29 cellular contexts compared by ENCODE assay signal in the genomic region with DNA sequence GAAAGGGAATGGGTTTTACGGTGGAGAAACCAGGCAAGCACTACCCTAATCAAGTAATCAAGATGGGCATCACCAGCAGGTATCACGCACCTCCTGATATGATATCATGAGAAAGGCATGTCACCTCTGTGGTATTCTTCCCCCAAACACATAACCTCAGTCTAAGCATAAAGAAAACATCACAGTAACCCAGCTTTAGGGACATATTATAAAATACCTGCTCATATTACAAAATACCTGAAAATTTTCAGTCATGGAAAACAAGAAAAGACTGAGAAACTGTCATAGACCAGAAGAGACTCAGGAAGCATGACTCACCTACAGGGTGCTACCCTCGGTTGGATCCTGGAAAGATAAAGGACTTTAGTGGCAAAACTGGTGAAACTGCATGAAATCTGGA. TPM values are rescaled to one million over a fixed set of nuclear protein-coding genes. Genes with fewer than 3 reads are reported as not detected.
DNase-seq lines count a peak whose midpoint lies in the region; ATAC-seq, FAIRE-seq and TF ChIP-seq lines count a peak whose summit lies in the region.
"Had no signal": no experiment of that assay in that cellular context is flagged by ENCODE, and none has a peak within 500 bp of the region (broad histone marks: within the 10 kb centered on the region; RNA-seq: fewer than 3 reads in every experiment).

No MANE protein-coding gene starts in this region.

- no peak overlapping the region for H3K27ac Mint-ChIP-seq in activated CD4-positive, alpha-beta memory T cell treated with anti-CD3 and anti-CD28 coated beads for 36 hours
- H3K27ac Mint-ChIP-seq: activated naive CD8-positive, alpha-beta T cell treated with anti-CD3 and anti-CD28 coated beads, Interleukin-2, amount 50 U/mL, for 24 hours; CD4-positive, CD25-positive, alpha-beta regulatory T cell; endodermal cell; progenitor cell of endocrine pancreas had no signal

- TF ChIP-seq EP300 in K562 (IDR thresholded peaks at IDR 0.05; ENCODE audit: low read length): peak; percentile 41; the same call in 1 of the 2 replicates

- H3K4me3 ChIP-seq in PC-3 (ENCODE audit: low read length) (no peak overlapping the region), K562 (no peak overlapping the region), left lung (no peak overlapping the region)
- H3K4me3 ChIP-seq: coronary artery, hepatocyte, SJCRH30, uterus had no signal

- H3F3A ChIP-seq in PC-3 (ENCODE audit: low read length, unreplicated experiment): no peaks in the 10 kb centered on the region

- H3K36me3 ChIP-seq in PC-3 (ENCODE audit: low read depth, low read length): no peaks in the 10 kb centered on the region
- no peaks in the 10 kb centered on the region for H3K36me3 ChIP-seq in K562 (ENCODE audit: control insufficient read depth, insufficient read depth, low read length)
- no peaks in the 10 kb centered on the region for H3K36me3 ChIP-seq in left lung
- H3K36me3 ChIP-seq: SJCRH30, uterus had no signal

- CTCF ChIA-PET in PC-3 (lab: Charles Lee): no interaction called here
- CTCF ChIA-PET in K562 (lab: Yijun Ruan, JAX; ENCODE audit: low intra/inter-chr PET ratio): no interaction called here
- CTCF ChIA-PET in activated CD4-positive, alpha-beta memory T cell treated with anti-CD3 and anti-CD28 coated beads for 36 hours (lab: Charles Lee): interaction anchor here (0.6 to 0.9 kb wide), 2 partner anchors 156 to 174 kb away, joined by 3 to 4 read pairs; no protein-coding TSS in a partner anchor

- H3K9ac ChIP-seq in PC-3 (ENCODE audit: low read length): no peak overlapping the region
- H3K9ac ChIP-seq in K562 (ENCODE audit: insufficient read depth in 1 of 2, low read depth in 2 of 2, low read length in 2 of 2): 0 out of 4 replicates have a peak overlapping the region, but pooled peaks of 1 of the 2 experiments have one; percentile 7

- H3K79me2 ChIP-seq in PC-3 (ENCODE audit: low read length) (no peaks in the 10 kb centered on the region), K562 (ENCODE audit: control insufficient read depth, insufficient read depth, low read length) (no peaks in the 10 kb centered on the region)
- H3K79me2 ChIP-seq: hepatocyte had no signal

- no peak for TF ChIP-seq RAD21 in K562 (CRISPR knock-in tag; conservative IDR thresholded peaks at IDR 0.05 in 1 of 2, IDR thresholded peaks at IDR 0.05 in 1 of 2)

- TF ChIP-seq POLR2A in K562 (conservative IDR thresholded peaks at IDR 0.05): no peak

- peak; percentile 37 for FAIRE-seq in K562 (lab: Jason Lieb, UNC)
- FAIRE-seq: GM12891 had no signal

- H3K4me2 ChIP-seq in PC-3 (ENCODE audit: low read length) (peak overlapping the region; percentile 23; the same call in 1 of the 2 replicates), K562 (ENCODE audit: insufficient read depth, low read length) (peak overlapping the region; percentile 58)
- H3K4me2 ChIP-seq: hepatocyte had no signal

- peaks cover 10% of the 10 kb centered on the region for H3K4me1 ChIP-seq in PC-3 (ENCODE audit: insufficient read depth, low read length)
- peaks cover 0 to 6% of the 10 kb centered on the region in 2 experiments; a peak in 3 of 5 replicates for H3K4me1 ChIP-seq in K562 (replicated peaks in 1 of 2; ENCODE audit: control insufficient read depth in 2 of 2, insufficient read depth in 2 of 2, low read length in 2 of 2)
- no peaks in the 10 kb centered on the region for H3K4me1 ChIP-seq in left lung
- H3K4me1 ChIP-seq: SJCRH30, uterus had no signal

- H3K4me3 Mint-ChIP-seq in activated CD4-positive, alpha-beta memory T cell treated with anti-CD3 and anti-CD28 coated beads for 36 hours: no peak overlapping the region
- H3K4me3 Mint-ChIP-seq: activated naive CD8-positive, alpha-beta T cell treated with anti-CD3 and anti-CD28 coated beads, Interleukin-2, amount 50 U/mL, for 24 hours; CD4-positive, CD25-positive, alpha-beta regulatory T cell; endodermal cell; neural crest cell had no signal

- DNase-seq in Daoy (ENCODE audit: low read depth) (peak; percentile 22), PC-3 (peak; percentile 75), K562 (ENCODE audit: extremely low read depth in 1 of 4, low spot score in 3 of 4) (peak in 2 of 4 experiments; percentile 37 to 38), kidney tubule cell (ENCODE audit: low spot score) (peak; percentile 27), left lung (no peak), LoVo (ENCODE audit: low spot score) (no peak), activated gamma-delta T cell treated with Interleukin-2 at 50 U/mL for 16 hours (no peak)
- DNase-seq in activated CD4-positive, alpha-beta memory T cell treated with anti-CD3 and anti-CD28 coated beads for 36 hours: no peak
- DNase-seq: activated CD4-positive, alpha-beta T cell treated with anti-CD3 and anti-CD28 coated beads, Interleukin-2, amount 50 U/mL, for 1 hour; activated CD8-positive, alpha-beta memory T cell treated with anti-CD3 and anti-CD28 coated beads, Interleukin-2, amount 50 U/mL, for 4 hours; activated effector memory CD4-positive, alpha-beta T cell treated with Interleukin-2 at 50 U/mL for 16 hours; activated naive CD8-positive, alpha-beta T cell treated with anti-CD3 and anti-CD28 coated beads, Interleukin-2, amount 50 U/mL, for 24 hours; CD4-positive, CD25-positive, alpha-beta regulatory T cell; endodermal cell; NCI-H1048; NCI-H2029; NCI-H226; NCI-H774; SJCRH30; substantia nigra; uterus had no signal

- no peaks in the 10 kb centered on the region for H3K9me3 ChIP-seq in PC-3 (ENCODE audit: low read length)
- no peaks in the 10 kb centered on the region; the same call in 1 of the 2 replicates for H3K9me3 ChIP-seq in K562 (replicated peaks; ENCODE audit: control insufficient read depth, insufficient read depth, low read depth, low read length)
- H3K9me3 ChIP-seq in left lung: no peaks in the 10 kb centered on the region
- H3K9me3 ChIP-seq: SJCRH30, uterus had no signal

- no peaks in the 10 kb centered on the region for H3K9me1 ChIP-seq in K562 (ENCODE audit: control insufficient read depth, insufficient read depth, low read length)

- WGBS in K562 (ENCODE audit: insufficient coverage, low coverage, missing lambda C conversion rate): 18% methylated on average over 3 of the region's 3 CpGs

- POLR2A ChIA-PET in PC-3 (lab: Charles Lee; ENCODE audit: unreplicated experiment): no interaction called here
- POLR2A ChIA-PET in K562 (lab: Yijun Ruan, JAX): interaction anchor here (0.6 kb wide), 1 partner anchor 9 kb away, joined by 3 read pairs; no protein-coding TSS in a partner anchor
- POLR2A ChIA-PET in activated CD4-positive, alpha-beta memory T cell treated with anti-CD3 and anti-CD28 coated beads for 36 hours (lab: Charles Lee): no interaction called here

- no peaks in the 10 kb centered on the region for H4K20me1 ChIP-seq in PC-3 (ENCODE audit: low read length)
- H4K20me1 ChIP-seq in K562 (replicated peaks; ENCODE audit: control insufficient read depth, insufficient read depth, low read length): no peaks in the 10 kb centered on the region

- H3K27me3 ChIP-seq in PC-3 (ENCODE audit: low read length) (no peaks in the 10 kb centered on the region), K562 (ENCODE audit: control insufficient read depth in 2 of 2, insufficient read depth in 2 of 2, low read length in 2 of 2) (no peaks in the 10 kb centered on the region), left lung (peaks cover 0 to 9% of the 10 kb centered on the region in 2 donors)
- H3K27me3 ChIP-seq: hepatocyte, SJCRH30, uterus had no signal

- no peaks in the 10 kb centered on the region for H3K36me3 Mint-ChIP-seq in activated CD4-positive, alpha-beta memory T cell treated with anti-CD3 and anti-CD28 coated beads for 36 hours
- H3K36me3 Mint-ChIP-seq: CD4-positive, CD25-positive, alpha-beta regulatory T cell had no signal

- TF ChIP-seq CTCF in PC-3 (conservative IDR thresholded peaks at IDR 0.05; ENCODE audit: low read depth, low read length) (no peak), K562 (IDR thresholded peaks at IDR 0.05 in 2 of 3, conservative IDR thresholded peaks at IDR 0.05 in 1 of 3; ENCODE audit: insufficient read depth in 2 of 3, low read depth in 1 of 3, low read length in 3 of 3) (no peak), left lung (IDR thresholded peaks at IDR 0.05) (no peak)

- BruUV-seq in PC-3 (replicated peaks; lab: Mats Ljungman, UMichigan): no TSS peak
- BruUV-seq in K562 (replicated peaks; lab: Mats Ljungman, UMichigan): no TSS peak

- H3K9me3 Mint-ChIP-seq in activated CD4-positive, alpha-beta memory T cell treated with anti-CD3 and anti-CD28 coated beads for 36 hours: no peaks in the 10 kb centered on the region
- H3K9me3 Mint-ChIP-seq: activated naive CD8-positive, alpha-beta T cell treated with anti-CD3 and anti-CD28 coated beads, Interleukin-2, amount 50 U/mL, for 24 hours; neural crest cell had no signal

- ATAC-seq in PC-3: peak; percentile 79
- ATAC-seq in K562: peak; percentile 72
- ATAC-seq in left lung: no peak
- ATAC-seq: activated naive CD8-positive, alpha-beta T cell treated with anti-CD3 and anti-CD28 coated beads, Interleukin-2, amount 50 U/mL, for 24 hours had no signal

- in situ Hi-C loops in K562 (cut with MboI): no loop called here

- intact Hi-C loops in PC-3 (cut with micrococcal nuclease): no loop called here
- intact Hi-C loops in K562 (cut with micrococcal nuclease): no loop called here
- intact Hi-C loops in left lung (cut with DNase I): no loop called here
- intact Hi-C loops in activated CD4-positive, alpha-beta memory T cell treated with anti-CD3 and anti-CD28 coated beads for 36 hours (cut with micrococcal nuclease): no loop called here

- H2AFZ ChIP-seq in PC-3 (ENCODE audit: low read length) (no peak overlapping the region), K562 (ENCODE audit: low read depth, low read length) (peak overlapping the region; percentile 57)
- H2AFZ ChIP-seq: hepatocyte had no signal

- H3K9me2 ChIP-seq in PC-3 (replicated peaks; ENCODE audit: low read length): no peaks in the 10 kb centered on the region

- no peaks in the 10 kb centered on the region for H3K4me1 Mint-ChIP-seq in activated CD4-positive, alpha-beta memory T cell treated with anti-CD3 and anti-CD28 coated beads for 36 hours (ENCODE audit: low read depth)
- H3K4me1 Mint-ChIP-seq: neural crest cell had no signal

- H3K27ac ChIP-seq in PC-3 (ENCODE audit: low read length) (no peak overlapping the region), K562 (ENCODE audit: extremely low read depth, low read depth, low read length) (peak overlapping the region; percentile 22; the same call in 1 of the 3 replicates), left lung (no peak overlapping the region)
- H3K27ac ChIP-seq: coronary artery, hepatocyte, SJCRH30, uterus had no signal

- H3K27me3 Mint-ChIP-seq in activated CD4-positive, alpha-beta memory T cell treated with anti-CD3 and anti-CD28 coated beads for 36 hours: no peaks in the 10 kb centered on the region
- H3K27me3 Mint-ChIP-seq: progenitor cell of endocrine pancreas had no signal

RNA-seq across cellular contexts. Expression of a gene that starts 30.5 kb away (rescaled TPM):
- total RNA-seq in Daoy (2014; rRNA removed; shearing (Covaris generic)): 0.29 and 0.30 TPM in 2 replicates
- total RNA-seq in PC-3 (2014; rRNA removed): not detected in 2 replicates
- 0.79 and 1.9 TPM in 2 replicates for total RNA-seq in K562 (2011; cell fraction: chromatin; rRNA removed; ENCODE audit: low replicate concordance)
- 1.1 and 1.3 TPM in 2 replicates for total RNA-seq in K562 (2011; cell fraction: nucleolus; rRNA removed)
- total RNA-seq in K562 (2011; cell fraction: nucleoplasm; rRNA removed): 0.66 and 1.1 TPM in 2 replicates
- 0.08 TPM in 1 of 2 replicates, not detected in the other for total RNA-seq in K562 (2014; rRNA removed)
- 0.51 and 0.69 TPM in 2 replicates for total RNA-seq in K562 (2014; rRNA removed; fragmentation: Illumina TruSeq; extraction: Trizol)
- total RNA-seq in K562 (2015; rRNA removed; fragmentation: Illumina TruSeq; extraction: Trizol): 0.36 and 0.53 TPM in 2 replicates
- 0.25 and 0.55 TPM in 2 replicates for total RNA-seq in K562 (2021)
- polyA plus RNA-seq in K562 (2011; rRNA removed): 0.31 and 0.79 TPM in 2 replicates
- 0.03 and 0.13 TPM in 2 replicates for polyA plus RNA-seq in K562 (2011; cell fraction: cytosol; rRNA removed)
- 1.3 and 4.5 TPM in 2 replicates for polyA plus RNA-seq in K562 (2011; cell fraction: nucleus; rRNA removed)
- polyA plus RNA-seq in K562 (2012): 0.56 and 0.79 TPM in 2 replicates
- 0.45 and 0.68 TPM in 2 replicates for polyA plus RNA-seq in K562 (2014; fragmentation: Illumina TruSeq; extraction: Trizol)
- under 1 TPM; 0.28 to 0.32 TPM for polyA plus RNA-seq in K562 (2014; fragmentation: Nextera tagmentation; extraction: Ambion mirVana)
- polyA plus RNA-seq in K562 (2014; rRNA removed): 0.57 and 1.4 TPM in 2 replicates
- 1.5 TPM in 1 of 2 replicates, not detected in the other for polyA minus RNA-seq in K562 (2011; rRNA and poly(A)+ RNA removed)
- polyA minus RNA-seq in K562 (2011; cell fraction: cytosol; rRNA and poly(A)+ RNA removed): not detected in 2 replicates
- 0.44 and 1.3 TPM in 2 replicates for polyA minus RNA-seq in K562 (2011; cell fraction: nucleus; rRNA and poly(A)+ RNA removed)
- total RNA-seq in left lung: under 1 TPM in 1 of 2 donors, not detected in 1; 0.37 TPM
- not detected for total RNA-seq in activated CD4-positive, alpha-beta memory T cell treated with anti-CD3 and anti-CD28 coated beads for 36 hours
- total RNA-seq: CD4-positive, CD25-positive, alpha-beta regulatory T cell; lower leg skin; OCI-LY7; SJCRH30; T-helper 2 cell treated with Interferon-gamma antibody and Interleukin-4, amounts not matched to agents 100 ng/mL and 5 ng/mL, for 36 hours had no signal
- polyA plus RNA-seq: CD4-positive, CD25-positive, alpha-beta regulatory T cell had no signal

RNA-seq across cellular contexts. Expression of a gene that starts 32.2 kb away (rescaled TPM):
- 1.9 and 3.7 TPM in 2 replicates for total RNA-seq in Daoy (2014; rRNA removed; shearing (Covaris generic))
- total RNA-seq in PC-3 (2014; rRNA removed) (1.7 and 4.7 TPM in 2 replicates), K562 (2014; rRNA removed) (2.3 and 2.7 TPM in 2 replicates), K562 (2014; rRNA removed; fragmentation: Illumina TruSeq; extraction: Trizol) (1.8 and 2.1 TPM in 2 replicates), K562 (2015; rRNA removed; fragmentation: Illumina TruSeq; extraction: Trizol) (0.94 and 1.2 TPM in 2 replicates), K562 (2021) (2.8 and 2.9 TPM in 2 replicates), left lung (1 to 10 TPM; 4.4 to 8.0 TPM)
- 1.5 and 4.0 TPM in 2 replicates for total RNA-seq in K562 (2011; cell fraction: chromatin; rRNA removed; ENCODE audit: low replicate concordance)
- total RNA-seq in K562 (2011; cell fraction: nucleolus; rRNA removed): 1.8 and 4.7 TPM in 2 replicates
- total RNA-seq in K562 (2011; cell fraction: nucleoplasm; rRNA removed): 2.6 and 2.7 TPM in 2 replicates
- polyA plus RNA-seq in K562 (2011; rRNA removed) (3.2 and 4.9 TPM in 2 replicates), K562 (2014; fragmentation: Illumina TruSeq; extraction: Trizol) (2.4 and 2.9 TPM in 2 replicates), K562 (2014; fragmentation: Nextera tagmentation; extraction: Ambion mirVana) (under 1 TPM; 0.28 to 0.80 TPM), K562 (2014; rRNA removed) (2.9 and 3.4 TPM in 2 replicates)
- 3.8 and 10.3 TPM in 2 replicates for polyA plus RNA-seq in K562 (2011; cell fraction: cytosol; rRNA removed)
- polyA plus RNA-seq in K562 (2011; cell fraction: nucleus; rRNA removed): 5.2 and 9.6 TPM in 2 replicates
- polyA plus RNA-seq in K562 (2012): 2.7 and 9.2 TPM in 2 replicates
- polyA minus RNA-seq in K562 (2011; rRNA and poly(A)+ RNA removed): 0.81 and 1.6 TPM in 2 replicates
- polyA minus RNA-seq in K562 (2011; cell fraction: cytosol; rRNA and poly(A)+ RNA removed): 0.82 and 1.7 TPM in 2 replicates
- polyA minus RNA-seq in K562 (2011; cell fraction: nucleus; rRNA and poly(A)+ RNA removed): 2.7 and 4.7 TPM in 2 replicates
- under 1 TPM; 0.22 to 0.38 TPM for total RNA-seq in activated CD4-positive, alpha-beta memory T cell treated with anti-CD3 and anti-CD28 coated beads for 36 hours
- total RNA-seq: OCI-LY7; T-helper 2 cell treated with Interferon-gamma antibody and Interleukin-4, amounts not matched to agents 100 ng/mL and 5 ng/mL, for 36 hours had no signal
- polyA plus RNA-seq: CD4-positive, CD25-positive, alpha-beta regulatory T cell had no signal

RNA-seq across cellular contexts. Expression of a gene that starts 37.6 kb away (rescaled TPM):
- 21.1 and 30.1 TPM in 2 replicates for total RNA-seq in Daoy (2014; rRNA removed; shearing (Covaris generic))
- total RNA-seq in PC-3 (2014; rRNA removed) (12.8 and 22.9 TPM in 2 replicates), K562 (2014; rRNA removed) (13.5 and 15.1 TPM in 2 replicates), K562 (2014; rRNA removed; fragmentation: Illumina TruSeq; extraction: Trizol) (13.5 and 15.0 TPM in 2 replicates), K562 (2015; rRNA removed; fragmentation: Illumina TruSeq; extraction: Trizol) (12.0 and 13.6 TPM in 2 replicates), K562 (2021) (16.3 and 19.1 TPM in 2 replicates), left lung (10 to 100 TPM; 21.0 to 23.8 TPM)
- total RNA-seq in K562 (2011; cell fraction: chromatin; rRNA removed; ENCODE audit: low replicate concordance): 231 and 238 TPM in 2 replicates
- total RNA-seq in K562 (2011; cell fraction: nucleolus; rRNA removed): 91.1 and 102 TPM in 2 replicates
- 128 and 131 TPM in 2 replicates for total RNA-seq in K562 (2011; cell fraction: nucleoplasm; rRNA removed)
- polyA plus RNA-seq in K562 (2011; rRNA removed) (17.9 and 24.4 TPM in 2 replicates), K562 (2014; fragmentation: Illumina TruSeq; extraction: Trizol) (12.9 and 13.5 TPM in 2 replicates), K562 (2014; fragmentation: Nextera tagmentation; extraction: Ambion mirVana) (1 to 10 TPM; 5.6 to 7.3 TPM), K562 (2014; rRNA removed) (13.7 and 15.3 TPM in 2 replicates)
- polyA plus RNA-seq in K562 (2011; cell fraction: cytosol; rRNA removed): 14.0 and 14.8 TPM in 2 replicates
- polyA plus RNA-seq in K562 (2011; cell fraction: nucleus; rRNA removed): 86.4 and 95.7 TPM in 2 replicates
- 16.2 and 24.6 TPM in 2 replicates for polyA plus RNA-seq in K562 (2012)
- polyA minus RNA-seq in K562 (2011; rRNA and poly(A)+ RNA removed): 37.0 and 39.3 TPM in 2 replicates
- polyA minus RNA-seq in K562 (2011; cell fraction: cytosol; rRNA and poly(A)+ RNA removed): 12.1 and 15.1 TPM in 2 replicates
- 22.9 and 46.2 TPM in 2 replicates for polyA minus RNA-seq in K562 (2011; cell fraction: nucleus; rRNA and poly(A)+ RNA removed)
- 1 to 10 TPM; 7.7 to 8.2 TPM for total RNA-seq in activated CD4-positive, alpha-beta memory T cell treated with anti-CD3 and anti-CD28 coated beads for 36 hours

RNA-seq across cellular contexts. Expression of a gene that starts 55.7 kb away (rescaled TPM):
- 26.1 and 35.5 TPM in 2 replicates for total RNA-seq in Daoy (2014; rRNA removed; shearing (Covaris generic))
- total RNA-seq in PC-3 (2014; rRNA removed) (not detected in 2 replicates), K562 (2014; rRNA removed) (44.4 and 47.8 TPM in 2 replicates), K562 (2014; rRNA removed; fragmentation: Illumina TruSeq; extraction: Trizol) (67.4 and 73.7 TPM in 2 replicates), K562 (2015; rRNA removed; fragmentation: Illumina TruSeq; extraction: Trizol) (44.6 and 47.2 TPM in 2 replicates), K562 (2021) (53.6 and 56.5 TPM in 2 replicates), left lung (10 to 100 TPM; 29.3 to 29.6 TPM)
- 120 and 302 TPM in 2 replicates for total RNA-seq in K562 (2011; cell fraction: chromatin; rRNA removed; ENCODE audit: low replicate concordance)
- total RNA-seq in K562 (2011; cell fraction: nucleolus; rRNA removed): 36.5 and 48.2 TPM in 2 replicates
- total RNA-seq in K562 (2011; cell fraction: nucleoplasm; rRNA removed): 106 and 159 TPM in 2 replicates
- polyA plus RNA-seq in K562 (2011; rRNA removed) (76.4 and 94.0 TPM in 2 replicates), K562 (2014; fragmentation: Illumina TruSeq; extraction: Trizol) (79.0 and 101 TPM in 2 replicates), K562 (2014; fragmentation: Nextera tagmentation; extraction: Ambion mirVana) (10 to 100 TPM; 24.7 to 77.9 TPM), K562 (2014; rRNA removed) (65.8 and 65.9 TPM in 2 replicates)
- polyA plus RNA-seq in K562 (2011; cell fraction: cytosol; rRNA removed): 21.4 and 54.4 TPM in 2 replicates
- 135 and 202 TPM in 2 replicates for polyA plus RNA-seq in K562 (2011; cell fraction: nucleus; rRNA removed)
- polyA plus RNA-seq in K562 (2012): 40.0 and 65.9 TPM in 2 replicates
- 116 and 117 TPM in 2 replicates for polyA minus RNA-seq in K562 (2011; rRNA and poly(A)+ RNA removed)
- polyA minus RNA-seq in K562 (2011; cell fraction: cytosol; rRNA and poly(A)+ RNA removed): 13.0 and 19.2 TPM in 2 replicates
- 40.3 and 75.2 TPM in 2 replicates for polyA minus RNA-seq in K562 (2011; cell fraction: nucleus; rRNA and poly(A)+ RNA removed)
- total RNA-seq in activated CD4-positive, alpha-beta memory T cell treated with anti-CD3 and anti-CD28 coated beads for 36 hours: 10 to 100 TPM; 27.4 to 30.0 TPM

Comparison
In these comparisons a context has a peak if more than half of its experiments do, and no peak if none do; other contexts are left out.
1. DNase-seq: peak in Daoy (single experiment), PC-3 (single experiment) and kidney tubule cell (single experiment); none in left lung (0 of 2), activated CD4-positive, alpha-beta memory T cell treated with anti-CD3 and anti-CD28 coated beads for 36 hours (single experiment), LoVo (single experiment) and activated gamma-delta T cell treated with Interleukin-2 at 50 U/mL for 16 hours (single experiment).